11 cellular contexts compared by ENCODE assay signal in the genomic region with DNA sequence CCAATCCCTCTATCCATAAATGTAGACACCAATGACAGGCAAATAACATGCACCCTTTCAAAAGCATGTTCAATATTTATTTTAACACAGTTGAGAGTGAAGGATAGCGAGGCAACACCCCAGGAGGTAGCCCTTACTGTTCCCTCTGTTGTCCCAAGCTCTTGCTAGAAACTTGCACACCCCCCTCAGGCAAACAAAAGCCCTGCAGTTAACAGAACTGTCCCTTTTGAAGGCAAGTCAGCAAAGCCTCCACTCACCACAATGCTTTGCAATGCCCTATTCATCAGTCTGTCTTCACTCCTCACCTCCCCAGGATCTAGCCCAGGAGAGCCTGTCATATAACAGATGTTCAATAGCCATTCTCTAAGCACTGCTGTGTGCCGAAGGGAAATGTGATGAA. TPM values are rescaled to one million over a fixed set of nuclear protein-coding genes. Genes with fewer than 3 reads are reported as not detected.
DNase-seq lines count a peak whose midpoint lies in the region; ATAC-seq and TF ChIP-seq lines count a peak whose summit lies in the region.
"Had no signal": no experiment of that assay in that cellular context is flagged by ENCODE, and none has a peak within 500 bp of the region (broad histone marks: within the 10 kb centered on the region; RNA-seq: fewer than 3 reads in every experiment).

No MANE protein-coding gene starts in this region.

- DNase-seq in SIG-M5 treated with dmso at 0.1 percent for 504 hours (lab: John Stamatoyannopoulos, UW; ENCODE audit: unreplicated experiment) (peak; percentile 26), SIG-M5 (lab: John Stamatoyannopoulos, UW) (no peak), WTC11 (ENCODE audit: low spot score) (peak; percentile 42), neuronal stem cell (ENCODE audit: low spot score) (peak; percentile 24), foreskin melanocyte (no peak), PC-9 (no peak)
- DNase-seq in stimulated activated CD4-positive, alpha-beta T cell treated with anti-CD3 and anti-CD28 coated beads, Interleukin-4, amount 100 ng/mL, for 4 hours: no peak
- DNase-seq: NCI-H1930, stomach had no signal

- no peak for TF ChIP-seq EP300 in Ishikawa (IDR thresholded peaks at IDR 0.05; ENCODE audit: borderline replicate concordance)

- H3K27ac Mint-ChIP-seq in WTC11: no peak overlapping the region

- peaks cover 5% of the 10 kb centered on the region; the same call in 1 of the 2 replicates for H3F3A ChIP-seq in PC-9 (ENCODE audit: insufficient read depth, low read depth)

- H3K4me3 Mint-ChIP-seq in WTC11: no peak overlapping the region; the same call in 1 of the 2 replicates

- H3K4me1 ChIP-seq in neuronal stem cell (ENCODE audit: control insufficient read depth in 2 of 2, insufficient read depth in 1 of 2, low read depth in 1 of 2, low read length in 2 of 2): peaks cover 4 to 6% of the 10 kb centered on the region in 2 donors
- peaks cover 10% of the 10 kb centered on the region for H3K4me1 ChIP-seq in PC-9 (replicated peaks; ENCODE audit: insufficient read depth)

- H3K23ac ChIP-seq in neuronal stem cell (ENCODE audit: low read depth, low read length, poor library complexity): no peak overlapping the region

- H3K36me3 Mint-ChIP-seq in WTC11: no peaks in the 10 kb centered on the region

- no peak overlapping the region for H2BK15ac ChIP-seq in neuronal stem cell (ENCODE audit: low read length)

- peak; percentile 26; the same call in 1 of the 2 replicates for TF ChIP-seq RAD21 in Ishikawa (IDR thresholded peaks at IDR 0.05; ENCODE audit: low read depth)

- H3K4ac ChIP-seq in neuronal stem cell (ENCODE audit: low read length): no peak overlapping the region

- H3K4me3 ChIP-seq in neuronal stem cell (ENCODE audit: low read length in 2 of 2) (no peak overlapping the region), PC-9 (no peak overlapping the region)
- H3K4me3 ChIP-seq: SK-N-MC, stomach had no signal

- H3K9me3 ChIP-seq in neuronal stem cell (replicated peaks in 1 of 2; ENCODE audit: control insufficient read depth in 2 of 2, insufficient read depth in 1 of 2, low read depth in 1 of 2, low read length in 2 of 2) (no peaks in the 10 kb centered on the region), PC-9 (ENCODE audit: insufficient read depth, low read depth) (no peaks in the 10 kb centered on the region)
- H3K9me3 ChIP-seq: stomach had no signal

- H2AFZ ChIP-seq in neuronal stem cell (ENCODE audit: low read length): peak overlapping the region; percentile 54
- H2AFZ ChIP-seq in PC-9: no peak overlapping the region

- H3K9ac ChIP-seq in neuronal stem cell (ENCODE audit: low read depth, low read length, poor library complexity): no peak overlapping the region

- no peak overlapping the region for H4K91ac ChIP-seq in neuronal stem cell (ENCODE audit: low read depth, low read length, poor library complexity)

- H4K20me1 ChIP-seq in PC-9 (ENCODE audit: insufficient read depth): peaks cover 5% of the 10 kb centered on the region; the same call in 1 of the 2 replicates

- H2AK5ac ChIP-seq in neuronal stem cell (ENCODE audit: low read depth, low read length): no peak overlapping the region

- CTCF ChIA-PET in WTC11 (lab: Charles Lee): interaction anchor here (1.0 to 2.7 kb wide), 6 partner anchors 13 to 377 kb away, joined by 3 to 16 read pairs (median 4); no protein-coding TSS in a partner anchor
- CTCF ChIA-PET in PC-9 (lab: Charles Lee): no interaction called here

- BruUV-seq in PC-9 (replicated peaks; lab: Mats Ljungman, UMichigan): no TSS peak

- H3K4me1 Mint-ChIP-seq in WTC11: peaks cover 16% of the 10 kb centered on the region

- no peak overlapping the region for H2BK120ac ChIP-seq in neuronal stem cell (ENCODE audit: low read depth, low read length)

- no peaks in the 10 kb centered on the region for H3K9me3 Mint-ChIP-seq in WTC11

- peaks cover 13% of the 10 kb centered on the region for H3K79me2 ChIP-seq in PC-9 (ENCODE audit: low read depth)

- intact Hi-C loops in PC-9 (cut with micrococcal nuclease; ENCODE audit: unreplicated experiment): loop anchor here (5.0 to 10.0 kb wide), 2 partner anchors 333 to 646 kb away; no protein-coding TSS in a partner anchor

- H2BK12ac ChIP-seq in neuronal stem cell (ENCODE audit: low read length): no peak overlapping the region

- H3K36me3 ChIP-seq in neuronal stem cell (replicated peaks in 1 of 2; ENCODE audit: control insufficient read depth in 2 of 2, insufficient read depth in 2 of 2, low read length in 2 of 2) (no peaks in the 10 kb centered on the region), PC-9 (ENCODE audit: low read depth) (no peaks in the 10 kb centered on the region)
- H3K36me3 ChIP-seq: stomach had no signal

- no peak for TF ChIP-seq CTCF in WTC11 (IDR thresholded peaks at IDR 0.05)
- TF ChIP-seq CTCF in PC-9 (conservative IDR thresholded peaks at IDR 0.05): no peak

- no peak overlapping the region for H4K8ac ChIP-seq in neuronal stem cell (ENCODE audit: low read depth, low read length)

- peak; percentile 35 for ATAC-seq in WTC11

- H2BK5ac ChIP-seq in neuronal stem cell (ENCODE audit: low read length): no peak overlapping the region

- no peak overlapping the region for H3K27ac ChIP-seq in neuronal stem cell (replicated peaks; ENCODE audit: low read length)
- H3K27ac ChIP-seq in PC-9: no peak overlapping the region
- H3K27ac ChIP-seq: SK-N-MC, stomach had no signal

- no CpG with 5 or more reads among the region's 2 CpGs for WGBS in neuronal stem cell (ENCODE audit: extremely low coverage in 2 of 2, insufficient read length in 2 of 2, insufficient replicate concordance in 1 of 2), 2 donors

- POLR2A ChIA-PET in WTC11 (lab: Charles Lee): no interaction called here
- POLR2A ChIA-PET in PC-9 (lab: Charles Lee; ENCODE audit: unreplicated experiment): no interaction called here

- peaks cover 7% of the 10 kb centered on the region for H3K79me1 ChIP-seq in neuronal stem cell (ENCODE audit: low read depth, low read length)

- H3K14ac ChIP-seq in neuronal stem cell (ENCODE audit: low read length): no peak overlapping the region

- H3K27me3 Mint-ChIP-seq in WTC11 (ENCODE audit: low read depth): no peaks in the 10 kb centered on the region

- H3K27me3 ChIP-seq in neuronal stem cell (ENCODE audit: control insufficient read depth in 3 of 3, insufficient read depth in 3 of 3, low read depth in 1 of 3, low read length in 3 of 3) (no peaks in the 10 kb centered on the region), PC-9 (ENCODE audit: insufficient read depth, low read depth) (peaks cover 12% of the 10 kb centered on the region; the same call in 1 of the 2 replicates)
- H3K27me3 ChIP-seq: stomach had no signal

- H3K18ac ChIP-seq in neuronal stem cell (ENCODE audit: low read length): no peak overlapping the region

- no peaks in the 10 kb centered on the region for H3K9me2 ChIP-seq in PC-9 (ENCODE audit: insufficient read depth)

- H3K4me2 ChIP-seq in neuronal stem cell (ENCODE audit: insufficient read depth, low read length, poor library complexity, severe bottlenecking) (no peak overlapping the region), PC-9 (no peak overlapping the region)

TF ChIP-seq in Ishikawa, 13 proteins besides CTCF, POLR2A, EP300 and RAD21:
- no peak for TF ChIP-seq USF1 (IDR thresholded peaks at IDR 0.05)
- TF ChIP-seq EGR1 (IDR thresholded peaks at IDR 0.05): no peak
TF ChIP-seq in Ishikawa: peak in this region for 0.

TF ChIP-seq in WTC11, 78 proteins besides CTCF, POLR2A, EP300 and RAD21 (continues in another document):
- TF ChIP-seq FOXK1 (CRISPR knock-in tag; IDR thresholded peaks at IDR 0.05) (no peak), IRF1 (CRISPR knock-in tag; IDR thresholded peaks at IDR 0.05) (no peak), ZNF281 (CRISPR knock-in tag; IDR thresholded peaks at IDR 0.05) (no peak)
- TF ChIP-seq, protein P1, sequence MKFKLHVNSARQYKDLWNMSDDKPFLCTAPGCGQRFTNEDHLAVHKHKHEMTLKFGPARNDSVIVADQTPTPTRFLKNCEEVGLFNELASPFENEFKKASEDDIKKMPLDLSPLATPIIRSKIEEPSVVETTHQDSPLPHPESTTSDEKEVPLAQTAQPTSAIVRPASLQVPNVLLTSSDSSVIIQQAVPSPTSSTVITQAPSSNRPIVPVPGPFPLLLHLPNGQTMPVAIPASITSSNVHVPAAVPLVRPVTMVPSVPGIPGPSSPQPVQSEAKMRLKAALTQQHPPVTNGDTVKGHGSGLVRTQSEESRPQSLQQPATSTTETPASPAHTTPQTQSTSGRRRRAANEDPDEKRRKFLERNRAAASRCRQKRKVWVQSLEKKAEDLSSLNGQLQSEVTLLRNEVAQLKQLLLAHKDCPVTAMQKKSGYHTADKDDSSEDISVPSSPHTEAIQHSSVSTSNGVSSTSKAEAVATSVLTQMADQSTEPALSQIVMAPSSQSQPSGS (CRISPR knock-in tag; IDR thresholded peaks at IDR 0.05; ENCODE audit: borderline replicate concordance, low read depth): no peak

RNA-seq across cellular contexts. Expression of gene CNEP1R1, which starts 3.5 kb away (rescaled TPM):
- total RNA-seq in WTC11 (2021) (13.2 to 13.8 TPM (median 13.7 TPM) in 3 replicates), PC-9 (2021) (10.4 and 12.2 TPM in 2 replicates)
- 19.1 TPM for polyA plus RNA-seq in neuronal stem cell (2013, experiment 1 of 2)
- 19.2 TPM for polyA plus RNA-seq in neuronal stem cell (2013, experiment 2 of 2)

RNA-seq across cellular contexts. Expression of gene HEATR3, which starts 44.3 kb away (rescaled TPM):
- total RNA-seq in WTC11 (2021) (27.8 to 28.1 TPM (median 28.0 TPM) in 3 replicates), PC-9 (2021) (11.5 and 14.3 TPM in 2 replicates)
- 12.8 TPM for polyA plus RNA-seq in neuronal stem cell (2013, experiment 1 of 2)
- 11.8 TPM for polyA plus RNA-seq in neuronal stem cell (2013, experiment 2 of 2)

Comparison
In these comparisons a context has a peak if more than half of its experiments do, and no peak if none do; other contexts are left out.
1. DNase-seq: peak in SIG-M5 treated with dmso at 0.1 percent for 504 hours (single experiment), WTC11 (single experiment) and neuronal stem cell (single experiment); none in SIG-M5 (single experiment), stimulated activated CD4-positive, alpha-beta T cell treated with anti-CD3 and anti-CD28 coated beads, Interleukin-4, amount 100 ng/mL, for 4 hours (0 of 2), foreskin melanocyte (single experiment) and PC-9 (0 of 2).